Comparison of ENCODE assay signal across 12 cellular contexts in genomic region chr7:13979671-13980438, GRCh38. TPM values are rescaled to one million over a fixed set of nuclear protein-coding genes. Genes with fewer than 3 reads are reported as not detected.
A peak's percentile ranks its signal among the peaks of the same experiment; 100 is the strongest.
DNase-seq lines count a peak whose midpoint lies in the region; ATAC-seq, FAIRE-seq and TF ChIP-seq lines count a peak whose summit lies in the region.
"Had no signal": no experiment of that assay in that cellular context is flagged by ENCODE, and none has a peak within 500 bp of the region (broad histone marks: within the 10 kb centered on the region; RNA-seq: fewer than 3 reads in every experiment).

No MANE protein-coding gene starts in this region.

- peak; percentile 66 for DNase-seq in H4 (ENCODE audit: low spot score)
- DNase-seq in astrocyte (ENCODE audit: low read depth): peak; percentile 58
- peak; percentile 91 for DNase-seq in fibroblast of peridontal ligament (ENCODE audit: extremely low read depth)
- DNase-seq in neuronal stem cell (ENCODE audit: low spot score): no peak
- no peak for DNase-seq in inferior parietal cortex (ENCODE audit: extremely low spot score)
- no peak for DNase-seq in DMS114 treated with DMSO at 0.1 percent for 48 hours (lab: John Stamatoyannopoulos, UW; ENCODE audit: unreplicated experiment)
- DNase-seq: NCI-H2029; stimulated activated CD4-positive, alpha-beta T cell treated with anti-CD3 and anti-CD28 coated beads, Interleukin-1b, Interleukin-23, amount 100 ng/mL, for 48 hours; stomach had no signal

- H3K79me1 ChIP-seq in neuronal stem cell (ENCODE audit: low read depth, low read length): no peaks in the 10 kb centered on the region

- H3K9ac ChIP-seq in astrocyte (ENCODE audit: low read length): peak overlapping the region; percentile 25
- H3K9ac ChIP-seq in neuronal stem cell (ENCODE audit: low read depth, low read length, poor library complexity): no peak overlapping the region

- H3K79me2 ChIP-seq in astrocyte (ENCODE audit: insufficient read depth, low read length): no peaks in the 10 kb centered on the region

- H2BK15ac ChIP-seq in neuronal stem cell (ENCODE audit: low read length): no peak overlapping the region

- no peaks in the 10 kb centered on the region for H3K9me3 ChIP-seq in astrocyte (ENCODE audit: insufficient read depth, low read depth, low read length)
- H3K9me3 ChIP-seq in neuronal stem cell (replicated peaks in 1 of 2; ENCODE audit: control insufficient read depth in 2 of 2, insufficient read depth in 1 of 2, low read depth in 1 of 2, low read length in 2 of 2): no peaks in the 10 kb centered on the region
- H3K9me3 ChIP-seq: stomach had no signal

- H3K4me3 Mint-ChIP-seq in astrocyte (ENCODE audit: unreplicated experiment): no peak overlapping the region

- H3K4me3 ChIP-seq in astrocyte (ENCODE audit: insufficient read depth, low read depth, low read length) (no peak overlapping the region), neuronal stem cell (ENCODE audit: low read length in 2 of 2) (no peak overlapping the region)
- H3K4me3 ChIP-seq: GM12878, stomach had no signal

- H4K20me1 ChIP-seq in astrocyte (ENCODE audit: insufficient read depth, low read length): no peaks in the 10 kb centered on the region

- H3K27me3 ChIP-seq in astrocyte (ENCODE audit: insufficient read depth, low read length): no peaks in the 10 kb centered on the region
- H3K27me3 ChIP-seq in neuronal stem cell (ENCODE audit: control insufficient read depth in 3 of 3, insufficient read depth in 3 of 3, low read depth in 1 of 3, low read length in 3 of 3): no peaks in the 10 kb centered on the region
- H3K27me3 ChIP-seq: stomach had no signal

- no peak for ATAC-seq in HG03135 (IDR thresholded peaks at IDR 0.05; ENCODE audit: unreplicated experiment)
- ATAC-seq in GM21528 (IDR thresholded peaks at IDR 0.05; ENCODE audit: low FRiP score, unreplicated experiment): no peak
- ATAC-seq: GM12878 had no signal

- H3K36me3 ChIP-seq in astrocyte (ENCODE audit: insufficient read depth, low read length): no peaks in the 10 kb centered on the region
- H3K36me3 ChIP-seq in neuronal stem cell (replicated peaks in 1 of 2; ENCODE audit: control insufficient read depth in 2 of 2, insufficient read depth in 2 of 2, low read length in 2 of 2): peaks cover 4 to 34% of the 10 kb centered on the region in 2 donors
- H3K36me3 ChIP-seq: stomach had no signal

- no CpG with 5 or more reads among the region's 5 CpGs for WGBS in neuronal stem cell (ENCODE audit: extremely low coverage in 2 of 2, insufficient read length in 2 of 2, insufficient replicate concordance in 1 of 2), 2 donors

- peaks cover 25% of the 10 kb centered on the region for H3K4me1 Mint-ChIP-seq in astrocyte (ENCODE audit: low read depth, unreplicated experiment)

- H3K4me2 ChIP-seq in astrocyte (ENCODE audit: low read length) (peak overlapping the region; percentile 71), neuronal stem cell (ENCODE audit: insufficient read depth, low read length, poor library complexity, severe bottlenecking) (no peak overlapping the region)

- no peak overlapping the region for H4K8ac ChIP-seq in neuronal stem cell (ENCODE audit: low read depth, low read length)

- peak; percentile 66 for FAIRE-seq in astrocyte (lab: Jason Lieb, UNC)
- FAIRE-seq: GM12878 had no signal

- H2AFZ ChIP-seq in astrocyte (ENCODE audit: low read depth, low read length) (no peak overlapping the region), neuronal stem cell (ENCODE audit: low read length) (no peak overlapping the region)

- H3K18ac ChIP-seq in neuronal stem cell (ENCODE audit: low read length): no peak overlapping the region

- H3K27me3 Mint-ChIP-seq in astrocyte (ENCODE audit: low read depth, unreplicated experiment): no peaks in the 10 kb centered on the region

- H2AK5ac ChIP-seq in neuronal stem cell (ENCODE audit: low read depth, low read length): no peak overlapping the region

- no peak overlapping the region for H3K14ac ChIP-seq in neuronal stem cell (ENCODE audit: low read length)

- peak overlapping the region; percentile 79 for H3K27ac Mint-ChIP-seq in astrocyte (ENCODE audit: unreplicated experiment)

- no peak for TF ChIP-seq CTCF in astrocyte (IDR thresholded peaks at IDR 0.05; ENCODE audit: insufficient read depth, low read depth, low read length)

- no peak overlapping the region for H2BK120ac ChIP-seq in neuronal stem cell (ENCODE audit: low read depth, low read length)

- no peak overlapping the region for H3K23ac ChIP-seq in neuronal stem cell (ENCODE audit: low read depth, low read length, poor library complexity)

- H3K27ac ChIP-seq in astrocyte (ENCODE audit: low read depth, low read length) (peak overlapping the region; percentile 36), neuronal stem cell (replicated peaks; ENCODE audit: low read length) (peak overlapping the region; percentile 27)

- H2BK12ac ChIP-seq in neuronal stem cell (ENCODE audit: low read length): no peak overlapping the region

- H3K4me1 ChIP-seq in astrocyte (ENCODE audit: insufficient read depth, low read length) (peaks cover 12% of the 10 kb centered on the region), neuronal stem cell (ENCODE audit: control insufficient read depth in 2 of 2, insufficient read depth in 1 of 2, low read depth in 1 of 2, low read length in 2 of 2) (peaks cover 0 to 30% of the 10 kb centered on the region in 2 donors)

- no peaks in the 10 kb centered on the region for H3K36me3 Mint-ChIP-seq in astrocyte (ENCODE audit: low read depth, unreplicated experiment)

- no peak overlapping the region for H2BK5ac ChIP-seq in neuronal stem cell (ENCODE audit: low read length)

- no peak overlapping the region for H3K4ac ChIP-seq in neuronal stem cell (ENCODE audit: low read length)

- no peak overlapping the region for H4K91ac ChIP-seq in neuronal stem cell (ENCODE audit: low read depth, low read length, poor library complexity)

- H3K9me3 Mint-ChIP-seq in astrocyte (ENCODE audit: unreplicated experiment): no peaks in the 10 kb centered on the region

RNA-seq across cellular contexts. Expression of gene ETV1, which starts 9.6 kb away (rescaled TPM):
- 19.3 and 26.3 TPM in 2 replicates for total RNA-seq in H4 (2014; rRNA removed; shearing (Covaris generic))
- 12.5 and 12.6 TPM in 2 replicates for total RNA-seq in astrocyte
- 63.2 TPM for polyA plus RNA-seq in neuronal stem cell (2013, experiment 1 of 2)
- polyA plus RNA-seq in neuronal stem cell (2013, experiment 2 of 2): 62.4 TPM

Comparison
In these comparisons a context has a peak if more than half of its experiments do, and no peak if none do; other contexts are left out.
1. DNase-seq: peak in H4 (single experiment), astrocyte (single experiment) and fibroblast of peridontal ligament (single experiment); none in neuronal stem cell (single experiment), inferior parietal cortex (single experiment) and DMS114 treated with DMSO at 0.1 percent for 48 hours (single experiment).